29 cellular contexts compared by ENCODE assay signal in genomic region chr3:20865811-20866210, GRCh38.
"Had no signal": no experiment of that assay in that cellular context is flagged by ENCODE, and none has a peak within 500 bp of the region (broad histone marks: within the 10 kb centered on the region; RNA-seq: fewer than 3 reads in every experiment).

No MANE protein-coding gene starts in this region.

- H3K27ac Mint-ChIP-seq: activated CD4-positive, alpha-beta T cell treated with anti-CD3 and anti-CD28 coated beads, Interleukin-2, amount 10 ng/mL, durations not matched to agents 7 days and 5 days; activated CD8-positive, alpha-beta T cell treated with anti-CD3 and anti-CD28 coated beads for 36 hours; activated naive CD8-positive, alpha-beta T cell; activated T-helper 17 cell treated with anti-CD3 and anti-CD28 coated beads, Interleukin-2, amount 50 U/mL, for 72 hours; dendritic cell treated with granulocyte-macrophage colony-stimulating factor and Interleukin-4, amounts not matched to agents 40 ng/mL and 50 ng/mL, for 4 days; effector memory CD8-positive, alpha-beta T cell had no signal

- H3K27me3 Mint-ChIP-seq: activated CD4-positive, alpha-beta T cell treated with anti-CD3 and anti-CD28 coated beads, Interleukin-2, amount 10 ng/mL, durations not matched to agents 7 days and 5 days; activated CD8-positive, alpha-beta T cell treated with anti-CD3 and anti-CD28 coated beads for 36 hours; activated naive CD8-positive, alpha-beta T cell; activated T-helper 17 cell treated with anti-CD3 and anti-CD28 coated beads, Interleukin-2, amount 50 U/mL, for 72 hours; central memory CD8-positive, alpha-beta T cell; dendritic cell treated with granulocyte-macrophage colony-stimulating factor and Interleukin-4, amounts not matched to agents 40 ng/mL and 50 ng/mL, for 4 days; effector memory CD8-positive, alpha-beta T cell had no signal

- H3K4me3 ChIP-seq: coronary artery, dorsolateral prefrontal cortex, esophagus muscularis mucosa, gastrocnemius medialis, heart right ventricle had no signal

- H3K27me3 ChIP-seq: brain microvascular endothelial cell, dorsolateral prefrontal cortex, esophagus muscularis mucosa, foreskin keratinocyte, gastrocnemius medialis, heart right ventricle had no signal

- ATAC-seq: activated CD8-positive, alpha-beta T cell treated with anti-CD3 and anti-CD28 coated beads for 36 hours; activated T-cell treated with anti-CD3 and anti-CD28 coated beads, Interleukin-2, amount 50 U/mL, for 4 hours; activated T-helper 17 cell treated with anti-CD3 and anti-CD28 coated beads, Interleukin-2, amount 50 U/mL, for 72 hours; effector memory CD8-positive, alpha-beta T cell; foreskin keratinocyte; gastrocnemius medialis; heart right ventricle had no signal

- H3K4me1 Mint-ChIP-seq: activated CD4-positive, alpha-beta T cell treated with anti-CD3 and anti-CD28 coated beads, Interleukin-2, amount 10 ng/mL, durations not matched to agents 7 days and 5 days; activated T-helper 17 cell treated with anti-CD3 and anti-CD28 coated beads, Interleukin-2, amount 50 U/mL, for 72 hours; central memory CD8-positive, alpha-beta T cell had no signal

- DNase-seq: activated CD4-positive, alpha-beta T cell treated with anti-CD3 and anti-CD28 coated beads for 1 hour; activated CD4-positive, alpha-beta T cell treated with anti-CD3 and anti-CD28 coated beads for 4 hours; activated CD4-positive, alpha-beta T cell treated with anti-CD3 and anti-CD28 coated beads, Interleukin-2, amount 10 ng/mL, durations not matched to agents 7 days and 5 days; activated CD4-positive, alpha-beta T cell treated with anti-CD3 and anti-CD28 coated beads, Interleukin-2, amount 50 U/mL, for 4 hours; activated CD8-positive, alpha-beta memory T cell treated with anti-CD3 and anti-CD28 coated beads for 24 hours; activated CD8-positive, alpha-beta T cell treated with anti-CD3 and anti-CD28 coated beads for 36 hours; activated effector memory CD4-positive, alpha-beta T cell treated with Interleukin-2 at 50 U/mL for 16 hours; activated gamma-delta T cell treated with Interleukin-2 at 50 U/mL for 16 hours; activated naive CD4-positive, alpha-beta T cell treated with anti-CD3 and anti-CD28 coated beads, Interleukin-2, amount 50 U/mL, for 16 hours; activated naive CD4-positive, alpha-beta T cell treated with Interleukin-2 at 50 U/mL for 16 hours; activated T-cell treated with anti-CD3 and anti-CD28 coated beads, Interleukin-2, amount 50 U/mL, for 4 hours; amniotic stem cell; anterior cingulate cortex; brain microvascular endothelial cell; dorsolateral prefrontal cortex; effector memory CD8-positive, alpha-beta T cell; erythroblast; foreskin keratinocyte; gastrocnemius medialis; heart right ventricle; T-helper 2 cell had no signal

- H3K36me3 ChIP-seq: brain microvascular endothelial cell, esophagus muscularis mucosa, gastrocnemius medialis, heart right ventricle had no signal

- H3K4me3 Mint-ChIP-seq: activated CD4-positive, alpha-beta T cell treated with anti-CD3 and anti-CD28 coated beads, Interleukin-2, amount 10 ng/mL, durations not matched to agents 7 days and 5 days; activated CD8-positive, alpha-beta T cell treated with anti-CD3 and anti-CD28 coated beads for 36 hours; activated naive CD8-positive, alpha-beta T cell; activated T-cell treated with anti-CD3 and anti-CD28 coated beads, Interleukin-2, amount 50 U/mL, for 4 hours; activated T-helper 17 cell treated with anti-CD3 and anti-CD28 coated beads, Interleukin-2, amount 50 U/mL, for 72 hours; central memory CD8-positive, alpha-beta T cell; dendritic cell treated with granulocyte-macrophage colony-stimulating factor and Interleukin-4, amounts not matched to agents 40 ng/mL and 50 ng/mL, for 4 days; effector memory CD8-positive, alpha-beta T cell had no signal

- H3K27ac ChIP-seq: brain microvascular endothelial cell, coronary artery, dorsolateral prefrontal cortex, esophagus muscularis mucosa, foreskin keratinocyte, gastrocnemius medialis, heart right ventricle had no signal

- H3K36me3 Mint-ChIP-seq: activated naive CD8-positive, alpha-beta T cell had no signal

- H3K4me1 ChIP-seq: esophagus muscularis mucosa, foreskin keratinocyte, gastrocnemius medialis, heart right ventricle had no signal

- FAIRE-seq: astrocyte, bronchial epithelial cell had no signal

- H3K9me3 ChIP-seq: esophagus muscularis mucosa, gastrocnemius medialis had no signal
